ENCODE assay signal across 16 cellular contexts in the genomic region with DNA sequence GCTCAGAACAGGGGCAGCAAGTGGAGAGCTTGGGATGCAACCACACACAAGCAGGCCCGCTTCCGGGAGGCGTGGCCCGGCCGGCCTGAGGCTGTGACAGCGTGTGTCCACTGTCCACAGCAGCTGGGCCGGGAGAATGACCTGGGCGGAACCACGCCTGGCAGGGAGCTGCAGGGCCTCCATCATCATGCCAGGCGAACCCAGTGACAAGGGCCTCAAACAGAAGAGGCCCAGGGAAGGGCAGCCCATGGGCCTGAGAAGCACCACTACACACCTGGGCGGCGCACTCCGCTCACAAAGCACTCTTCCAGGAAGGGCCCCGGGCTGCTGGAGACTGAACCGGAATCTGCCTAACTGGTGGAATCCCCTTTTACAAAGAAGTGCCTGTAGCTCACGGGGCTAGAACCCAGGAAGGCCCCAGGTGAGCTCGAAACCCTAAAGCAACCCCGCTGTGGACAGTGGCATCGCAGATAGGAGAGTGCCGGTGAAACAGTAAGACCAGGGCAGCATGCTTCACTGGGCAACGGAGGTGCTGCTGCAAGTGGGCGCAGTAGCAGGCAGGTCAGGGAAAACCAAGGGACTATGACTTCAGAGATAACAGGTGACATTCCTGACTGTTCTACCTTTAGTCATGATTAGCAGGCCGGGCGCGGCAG.
DNase-seq lines count a peak whose midpoint lies in the region; ATAC-seq and TF ChIP-seq lines count a peak whose summit lies in the region.
"Had no signal": no experiment of that assay in that cellular context is flagged by ENCODE, and none has a peak within 500 bp of the region (broad histone marks: within the 10 kb centered on the region; RNA-seq: fewer than 3 reads in every experiment).

No MANE protein-coding gene starts in this region.

- H3K27ac ChIP-seq in upper lobe of right lung: no peak overlapping the region
- H3K27ac ChIP-seq: A549, ascending aorta, SJSA1 had no signal

- H3K9me3 ChIP-seq in upper lobe of right lung: no peaks in the 10 kb centered on the region
- H3K9me3 ChIP-seq: A549, ascending aorta, SJSA1 had no signal

- DNase-seq in cardiac septum (ENCODE audit: low spot score) (peak; percentile 70), Right ventricle myocardium inferior (ENCODE audit: missing footprints) (no peak), fibroblast of villous mesenchyme (ENCODE audit: low read depth) (peak; percentile 11), myocyte (ENCODE audit: low read depth) (peak; percentile 72), upper lobe of right lung (peak; percentile 74), NCI-H187 treated with DMSO at 0.1 percent for 48 hours (lab: John Stamatoyannopoulos, UW) (no peak), SHP77 (lab: John Stamatoyannopoulos, UW) (no peak), SW480 (ENCODE audit: low spot score) (no peak)
- DNase-seq: activated CD4-positive, alpha-beta memory T cell treated with anti-CD3 and anti-CD28 coated beads, Interleukin-2, amount 10 ng/mL, durations not matched to agents 7 days and 5 days; CD8-positive, alpha-beta memory T cell; GF-D8; MM.1S; stimulated activated CD4-positive, alpha-beta T cell treated with anti-CD3 and anti-CD28 coated beads, Interleukin-2, amount 100 ng/mL, for 48 hours had no signal

- ATAC-seq in Right ventricle myocardium inferior (no peak), upper lobe of right lung (peak; percentile 64)
- ATAC-seq: A549 had no signal

- H3K4me1 ChIP-seq in upper lobe of right lung: no peaks in the 10 kb centered on the region
- H3K4me1 ChIP-seq: ascending aorta, SJSA1 had no signal

- intact Hi-C loops in cardiac septum (cut with DNase I) (no loop called here), Right ventricle myocardium inferior (cut with DNase I) (no loop called here), upper lobe of right lung (cut with DNase I) (no loop called here)

- TF ChIP-seq CTCF in fibroblast of villous mesenchyme (IDR thresholded peaks at IDR 0.05; ENCODE audit: insufficient read depth, low read depth, low read length): no peak
- TF ChIP-seq CTCF in upper lobe of right lung (IDR thresholded peaks at IDR 0.05): no peak

- no peak overlapping the region for H3K4me3 ChIP-seq in fibroblast of villous mesenchyme (ENCODE audit: low read depth, low read length)
- no peak overlapping the region for H3K4me3 ChIP-seq in upper lobe of right lung
- H3K4me3 ChIP-seq: A549, ascending aorta, SJSA1 had no signal

- H3K27me3 ChIP-seq in upper lobe of right lung: no peaks in the 10 kb centered on the region
- H3K27me3 ChIP-seq: ascending aorta, SJSA1 had no signal

- no peaks in the 10 kb centered on the region for H3K36me3 ChIP-seq in upper lobe of right lung

Comparison
In these comparisons a context has a peak if more than half of its experiments do, and no peak if none do; other contexts are left out.
1. DNase-seq: peak in cardiac septum (single experiment), fibroblast of villous mesenchyme (single experiment), myocyte (single experiment) and upper lobe of right lung (single experiment); none in Right ventricle myocardium inferior (single experiment), NCI-H187 treated with DMSO at 0.1 percent for 48 hours (single experiment), SHP77 (0 of 2) and SW480 (single experiment).